Comparison of ENCODE assay signal across 10 cellular contexts in genomic region chr2:215784371-215784783, GRCh38.
A peak's percentile ranks its signal among the peaks of the same experiment; 100 is the strongest.
DNase-seq lines count a peak whose midpoint lies in the region; ATAC-seq, FAIRE-seq and TF ChIP-seq lines count a peak whose summit lies in the region.
"Had no signal": no experiment of that assay in that cellular context is flagged by ENCODE, and none has a peak within 500 bp of the region (broad histone marks: within the 10 kb centered on the region; RNA-seq: fewer than 3 reads in every experiment).

No MANE protein-coding gene starts in this region.

- no peak for ATAC-seq in CD4-positive, alpha-beta T cell (ENCODE audit: poor library complexity)
- ATAC-seq: natural killer cell treated with Interleukin-12 subunit alpha and Interleukin-12 subunit beta and Interleukin-15 and Interleukin-18, amount 100 ng/mL, for 72 hours had no signal

- intact Hi-C loops in CD4-positive, alpha-beta T cell (cut with DNase I, micrococcal nuclease), result no loop called here

- H4K20me1 ChIP-seq in hepatocyte (ENCODE audit: insufficient read depth, poor library complexity, severe bottlenecking), result no peaks in the 10 kb centered on the region

- peak overlapping the region; percentile 42 for H3K4me2 ChIP-seq in hepatocyte

- no peaks in the 10 kb centered on the region for H3K27me3 Mint-ChIP-seq in brain
- no peaks in the 10 kb centered on the region for H3K27me3 Mint-ChIP-seq in CD4-positive, alpha-beta T cell

- no peak for FAIRE-seq in urothelium cell line (lab: Jason Lieb, UNC)

- peaks cover 0 to 4% (median 0%) of the 10 kb centered on the region in 5 experiments for H3K9me3 Mint-ChIP-seq in brain
- no peaks in the 10 kb centered on the region for H3K9me3 Mint-ChIP-seq in CD4-positive, alpha-beta T cell
- H3K9me3 Mint-ChIP-seq: natural killer cell treated with Interleukin-12 subunit alpha and Interleukin-12 subunit beta and Interleukin-15 and Interleukin-18, amount 100 ng/mL, for 72 hours had no signal

- H3K4me1 ChIP-seq in hepatocyte (ENCODE audit: insufficient read depth), result peaks cover 9% of the 10 kb centered on the region

- H3K36me3 ChIP-seq in hepatocyte (replicated peaks; ENCODE audit: insufficient read depth, low read depth), result no peaks in the 10 kb centered on the region

- peaks cover 42% of the 10 kb centered on the region for H3K4me1 Mint-ChIP-seq in brain
- H3K4me1 Mint-ChIP-seq in CD4-positive, alpha-beta T cell (ENCODE audit: low read depth), result no peaks in the 10 kb centered on the region

- peak overlapping the region in 3 of 5 experiments; percentile 0 to 83 (median 80) for H3K27ac Mint-ChIP-seq in brain
- H3K27ac Mint-ChIP-seq in CD4-positive, alpha-beta T cell, result no peak overlapping the region
- H3K27ac Mint-ChIP-seq: natural killer cell treated with Interleukin-12 subunit alpha and Interleukin-12 subunit beta and Interleukin-15 and Interleukin-18, amount 100 ng/mL, for 72 hours had no signal

- CTCF ChIA-PET in CD4-positive, alpha-beta T cell (lab: Charles Lee), result no interaction called here

- no peaks in the 10 kb centered on the region for H3K79me2 ChIP-seq in hepatocyte

- H3K9me3 ChIP-seq in hepatocyte (ENCODE audit: low read depth), result no peaks in the 10 kb centered on the region
- no peaks in the 10 kb centered on the region for H3K9me3 ChIP-seq in CD4-positive, alpha-beta T cell (ENCODE audit: control insufficient read depth, low read length)

- H3K9me2 ChIP-seq in hepatocyte (replicated peaks; ENCODE audit: insufficient read depth), result no peaks in the 10 kb centered on the region

- DNase-seq in H4 (ENCODE audit: low spot score) (peak; percentile 88), hepatocyte (ENCODE audit: low spot score) (peak; percentile 58), stromal cell of bone marrow (ENCODE audit: low read depth) (peak; percentile 65), urothelium cell line (ENCODE audit: low spot score) (no peak), NCI-H146 treated with DMSO at 0.1 percent for 48 hours (lab: John Stamatoyannopoulos, UW; ENCODE audit: unreplicated experiment) (no peak), dermis blood vessel endothelial cell (no peak)
- no peak for DNase-seq in CD4-positive, alpha-beta T cell
- DNase-seq: NCI-H526 treated with DMSO at 0.1 percent for 48 hours had no signal

- no peak overlapping the region for H2AFZ ChIP-seq in hepatocyte

- no peak overlapping the region for H3K4me3 ChIP-seq in hepatocyte

- H3K36me3 Mint-ChIP-seq in brain, result no peaks in the 10 kb centered on the region
- H3K36me3 Mint-ChIP-seq in CD4-positive, alpha-beta T cell (ENCODE audit: low read depth), result no peaks in the 10 kb centered on the region
- H3K36me3 Mint-ChIP-seq: natural killer cell treated with Interleukin-12 subunit alpha and Interleukin-12 subunit beta and Interleukin-15 and Interleukin-18, amount 100 ng/mL, for 72 hours had no signal

- H3K27ac ChIP-seq in hepatocyte, result peak overlapping the region; percentile 60
- H3K27ac ChIP-seq in CD4-positive, alpha-beta T cell (ENCODE audit: low read depth, low read length), result no peak overlapping the region

- POLR2A ChIA-PET in CD4-positive, alpha-beta T cell (lab: Charles Lee), result no interaction called here

- TF ChIP-seq CTCF in brain (conservative IDR thresholded peaks at IDR 0.05), result no peak
- TF ChIP-seq CTCF in hepatocyte (IDR thresholded peaks at IDR 0.05; ENCODE audit: poor library complexity), result no peak
- TF ChIP-seq CTCF in CD4-positive, alpha-beta T cell (IDR thresholded peaks at IDR 0.05), result no peak

- H3K4me3 Mint-ChIP-seq in brain, result peak overlapping the region in 1 of 5 experiments; percentile 8
- H3K4me3 Mint-ChIP-seq in CD4-positive, alpha-beta T cell, result no peak overlapping the region
- H3K4me3 Mint-ChIP-seq: natural killer cell treated with Interleukin-12 subunit alpha and Interleukin-12 subunit beta and Interleukin-15 and Interleukin-18, amount 100 ng/mL, for 72 hours had no signal

- 29% methylated on average over 3 of the region's 3 CpGs for WGBS in hepatocyte (ENCODE audit: low lambda C conversion rate, missing lambda C conversion rate)

- H3K27me3 ChIP-seq in hepatocyte, result no peaks in the 10 kb centered on the region
- H3K27me3 ChIP-seq in CD4-positive, alpha-beta T cell (ENCODE audit: control insufficient read depth, insufficient read depth, low read length), result no peaks in the 10 kb centered on the region

Comparison
In these comparisons a context has a peak if more than half of its experiments do, and no peak if none do; other contexts are left out.
1. DNase-seq: peak in H4 (single experiment), hepatocyte (single experiment) and stromal cell of bone marrow (single experiment); none in urothelium cell line (single experiment), NCI-H146 treated with DMSO at 0.1 percent for 48 hours (single experiment), dermis blood vessel endothelial cell (single experiment) and CD4-positive, alpha-beta T cell (0 of 10).